Comparison of ENCODE assay signal across 10 cellular contexts in the genomic region with DNA sequence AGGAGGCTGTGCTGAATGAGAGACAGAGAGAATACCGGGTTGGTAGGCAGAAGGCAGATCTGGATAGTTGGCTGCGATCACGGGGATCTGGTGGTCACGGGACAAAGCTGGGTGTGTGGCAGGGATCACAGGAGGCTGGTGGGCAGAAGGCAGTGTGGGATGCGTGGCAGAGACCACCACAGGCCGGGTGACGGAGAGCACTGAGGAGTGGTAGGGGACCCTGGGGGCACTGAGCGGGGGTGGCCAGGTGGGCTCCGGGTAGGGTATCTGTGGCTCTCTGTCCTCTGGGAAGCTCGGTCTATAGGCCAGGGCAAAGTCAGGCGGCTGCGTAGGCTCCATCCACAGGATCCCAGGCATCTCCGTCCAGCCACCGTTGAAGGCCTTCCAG. TPM values are rescaled to one million over a fixed set of nuclear protein-coding genes. Genes with fewer than 3 reads are reported as not detected.
DNase-seq lines count a peak whose midpoint lies in the region; ATAC-seq and TF ChIP-seq lines count a peak whose summit lies in the region.
"Had no signal": no experiment of that assay in that cellular context is flagged by ENCODE, and none has a peak within 500 bp of the region (broad histone marks: within the 10 kb centered on the region; RNA-seq: fewer than 3 reads in every experiment).

No MANE protein-coding gene starts in this region.

- H3K9me3 ChIP-seq in heart right ventricle (no peaks in the 10 kb centered on the region), uterus (no peaks in the 10 kb centered on the region)

- peaks cover 27% of the 10 kb centered on the region for H3K27me3 Mint-ChIP-seq in dendritic cell treated with granulocyte-macrophage colony-stimulating factor and Interleukin-4, amounts not matched to agents 40 ng/mL and 50 ng/mL, for 4 days
- H3K27me3 Mint-ChIP-seq in nephron (ENCODE audit: low read depth), result peaks cover 8% of the 10 kb centered on the region

- intact Hi-C loops in heart right ventricle (cut with DNase I) (loop anchor here in 1 of 10 donors (10.0 kb wide), 1 partner anchor 69 kb away; no protein-coding TSS in a partner anchor), left ventricle myocardium superior (cut with micrococcal nuclease) (no loop called here), uterus (cut with DNase I; ENCODE audit: low total_unique reads) (no loop called here)
- intact Hi-C loops in dendritic cell treated with granulocyte-macrophage colony-stimulating factor and Interleukin-4, amounts not matched to agents 40 ng/mL and 50 ng/mL, for 4 days (cut with micrococcal nuclease), result no loop called here

- H3K27ac Mint-ChIP-seq in dendritic cell treated with granulocyte-macrophage colony-stimulating factor and Interleukin-4, amounts not matched to agents 40 ng/mL and 50 ng/mL, for 4 days, result peak overlapping the region; percentile 67
- peak overlapping the region; percentile 91 to 98 (median 94) for H3K27ac Mint-ChIP-seq in nephron

- peak overlapping the region in 9 of 10 donors; percentile 46 to 76 (median 60) for H3K4me3 ChIP-seq in heart right ventricle
- peak overlapping the region in 1 of 2 donors; percentile 48 for H3K4me3 ChIP-seq in uterus

- TF ChIP-seq CTCF in heart right ventricle (IDR thresholded peaks at IDR 0.05), result no peak
- TF ChIP-seq CTCF in nephron (IDR thresholded peaks at IDR 0.05; ENCODE audit: unreplicated experiment in 3 of 3), result no peak
- no peak for TF ChIP-seq CTCF in uterus (IDR thresholded peaks at IDR 0.05)

- no peaks in the 10 kb centered on the region for H3K9me3 Mint-ChIP-seq in dendritic cell treated with granulocyte-macrophage colony-stimulating factor and Interleukin-4, amounts not matched to agents 40 ng/mL and 50 ng/mL, for 4 days
- H3K9me3 Mint-ChIP-seq in nephron, result peaks cover 8% of the 10 kb centered on the region

- H3K27me3 ChIP-seq in heart right ventricle (peaks cover 0 to 6% (median 0%) of the 10 kb centered on the region in 7 donors), uterus (no peaks in the 10 kb centered on the region)

- H3K36me3 ChIP-seq in heart right ventricle (no peaks in the 10 kb centered on the region), uterus (no peaks in the 10 kb centered on the region)

- whole genome bisulfite sequencing in heart right ventricle, 2 donors, result 73 to 82% methylated on average over 14 of the region's 14 CpGs

- no peak for DNase-seq in heart right ventricle
- DNase-seq in left ventricle myocardium superior, result no peak
- no peak for DNase-seq in uterus
- DNase-seq in dermis blood vessel endothelial cell, result no peak
- no peak for DNase-seq in OCI-M1 (lab: John Stamatoyannopoulos, UW)
- no peak for DNase-seq in EL
- DNase-seq: immature natural killer cell, NCI-H226 had no signal

- H3K36me3 Mint-ChIP-seq in dendritic cell treated with granulocyte-macrophage colony-stimulating factor and Interleukin-4, amounts not matched to agents 40 ng/mL and 50 ng/mL, for 4 days (ENCODE audit: low read depth), result no peaks in the 10 kb centered on the region
- H3K36me3 Mint-ChIP-seq in nephron (ENCODE audit: low read depth), result peaks cover 4% of the 10 kb centered on the region
- H3K36me3 Mint-ChIP-seq: immature natural killer cell had no signal

- H3K4me1 ChIP-seq in heart right ventricle, result peaks cover 15 to 58% (median 41%) of the 10 kb centered on the region in 9 donors
- H3K4me1 ChIP-seq in uterus, result peaks cover 0 to 16% of the 10 kb centered on the region in 2 donors

- H3K4me3 Mint-ChIP-seq in dendritic cell treated with granulocyte-macrophage colony-stimulating factor and Interleukin-4, amounts not matched to agents 40 ng/mL and 50 ng/mL, for 4 days, result no peak overlapping the region
- peak overlapping the region; percentile 89 to 91 (median 91) for H3K4me3 Mint-ChIP-seq in nephron

- H3K27ac ChIP-seq in heart right ventricle (peak overlapping the region in 8 of 10 donors; percentile 77 to 92 (median 86)), uterus (peak overlapping the region; percentile 86 to 93)

- TF ChIP-seq POLR2A in uterus (IDR thresholded peaks at IDR 0.05), result no peak

- peaks cover 52% of the 10 kb centered on the region for H3K4me1 Mint-ChIP-seq in dendritic cell treated with granulocyte-macrophage colony-stimulating factor and Interleukin-4, amounts not matched to agents 40 ng/mL and 50 ng/mL, for 4 days (ENCODE audit: low read depth)
- H3K4me1 Mint-ChIP-seq in nephron, result peaks cover 43% of the 10 kb centered on the region

- ATAC-seq in heart right ventricle, result no peak
- no peak for ATAC-seq in left ventricle myocardium superior

RNA-seq across cellular contexts. Expression of a gene that starts 1.4 kb away (rescaled TPM):
- total RNA-seq in heart right ventricle (10 to 100 TPM in 5 of 10 donors, 1 to 10 TPM in 5; 5.3 to 44.4 (median 9.1) TPM), left ventricle myocardium superior (11.1 TPM), uterus (10 to 100 TPM; 14.1 to 91.2 (median 46.2) TPM), dermis blood vessel endothelial cell (0.23 and 0.68 TPM in 2 replicates)
- polyA plus RNA-seq in heart right ventricle, result 10 to 100 TPM in 1 of 2 donors, 1 to 10 TPM in 1; 8.6 to 35.9 TPM
- polyA plus RNA-seq: immature natural killer cell had no signal

RNA-seq across cellular contexts. Expression of a gene that starts 20.7 kb away (rescaled TPM):
- total RNA-seq in heart right ventricle, result 1 to 10 TPM in 8 of 10 donors, under 1 TPM in 2; 0.81 to 5.3 (median 1.6) TPM
- polyA plus RNA-seq in heart right ventricle, result 10 to 100 TPM in 1 of 2 donors, 1 to 10 TPM in 1; 3.9 to 10.8 TPM
- total RNA-seq in left ventricle myocardium superior, result 1.7 TPM
- 10 to 100 TPM in 2 of 4 donors, 1 to 10 TPM in 2; 1.8 to 26.6 (median 8.6) TPM for total RNA-seq in uterus
- total RNA-seq in dermis blood vessel endothelial cell, result 4.8 and 6.7 TPM in 2 replicates

RNA-seq across cellular contexts. Expression of a gene that starts 23.8 kb away (rescaled TPM):
- total RNA-seq in heart right ventricle, result under 1 TPM in 4 of 10 donors, not detected in 6; 0.17 to 0.24 (median 0.20) TPM
- polyA plus RNA-seq in heart right ventricle, result under 1 TPM in 1 of 2 donors, not detected in 1; 0.10 TPM
- total RNA-seq in left ventricle myocardium superior, result 0.25 TPM
- under 1 TPM in 1 of 4 donors, not detected in 3; 0.27 TPM for total RNA-seq in uterus
- total RNA-seq in dermis blood vessel endothelial cell, result not detected in 2 replicates
- polyA plus RNA-seq: immature natural killer cell had no signal

RNA-seq across cellular contexts. Expression of a gene that starts 26.5 kb away (rescaled TPM):
- total RNA-seq in heart right ventricle (10 to 100 TPM; 38.3 to 75.0 (median 51.9) TPM), left ventricle myocardium superior (41.1 TPM), uterus (100 to 1,000 TPM in 1 of 4 donors, 10 to 100 TPM in 3; 38.9 to 101 (median 79.1) TPM), dermis blood vessel endothelial cell (111 and 159 TPM in 2 replicates)
- polyA plus RNA-seq in heart right ventricle, result 100 to 1,000 TPM in 1 of 2 donors, 10 to 100 TPM in 1; 54.9 to 168 TPM

RNA-seq across cellular contexts. Expression of a gene that starts 29.4 kb away (rescaled TPM):
- total RNA-seq in heart right ventricle (10 to 100 TPM; 10.6 to 17.6 (median 12.9) TPM), left ventricle myocardium superior (14.7 TPM), uterus (10 to 100 TPM; 15.0 to 77.4 (median 21.9) TPM), dermis blood vessel endothelial cell (65.7 and 71.8 TPM in 2 replicates)
- polyA plus RNA-seq in heart right ventricle, result 10 to 100 TPM; 25.2 to 73.9 TPM
